ENCODE assay signal across 33 cellular contexts in genomic region chr15:60910202-60910601, GRCh38.
DNase-seq lines count a peak whose midpoint lies in the region; ATAC-seq, FAIRE-seq and TF ChIP-seq lines count a peak whose summit lies in the region.
"Had no signal": no experiment of that assay in that cellular context is flagged by ENCODE, and none has a peak within 500 bp of the region (broad histone marks: within the 10 kb centered on the region; RNA-seq: fewer than 3 reads in every experiment).

No MANE protein-coding gene starts in this region.

- no peak overlapping the region for H3K4ac ChIP-seq in H1 (replicated peaks; ENCODE audit: insufficient read length, low read depth, low read length)

- no peak overlapping the region for H2BK12ac ChIP-seq in H1 (ENCODE audit: low read depth, low read length)

- H2AFZ ChIP-seq in SK-N-SH (ENCODE audit: low read depth) (no peak overlapping the region), H1 (ENCODE audit: low read length) (no peak overlapping the region), hepatocyte (no peak overlapping the region)

- H3K9ac ChIP-seq in SK-N-SH, result no peak overlapping the region
- no peak overlapping the region for H3K9ac ChIP-seq in H1 (replicated peaks in 1 of 4; ENCODE audit: extremely low read depth in 1 of 4, low read depth in 3 of 4, low read length in 3 of 4)
- H3K9ac ChIP-seq: BLaER1; BLaER1 treated with 17β-estradiol and CSF1 and Interleukin-3, amounts not matched to agents 10 nM and 100 nM had no signal

- no peak overlapping the region for H3K18ac ChIP-seq in H1 (ENCODE audit: extremely low read depth, low read length)

- H3K56ac ChIP-seq in H1 (replicated peaks; ENCODE audit: insufficient read length, low read depth, low read length), result no peak overlapping the region

- H4K20me1 ChIP-seq in SK-N-SH (ENCODE audit: insufficient read depth) (no peaks in the 10 kb centered on the region), H1 (replicated peaks in 1 of 2; ENCODE audit: control insufficient read depth in 1 of 2, insufficient read depth in 2 of 2, low read length in 2 of 2) (no peaks in the 10 kb centered on the region), hepatocyte (ENCODE audit: insufficient read depth, poor library complexity, severe bottlenecking) (no peaks in the 10 kb centered on the region)
- H4K20me1 ChIP-seq: BLaER1; BLaER1 treated with 17β-estradiol and CSF1 and Interleukin-3, amounts not matched to agents 10 nM and 100 nM had no signal

- no peak overlapping the region for H3K14ac ChIP-seq in H1 (ENCODE audit: insufficient read length)

- H3K79me1 ChIP-seq in H1 (ENCODE audit: low read depth, low read length), result no peaks in the 10 kb centered on the region

- 37% methylated on average over 2 of the region's 2 CpGs for WGBS in SK-N-SH (ENCODE audit: low lambda C conversion rate)
- WGBS in H1 (ENCODE audit: extremely low coverage in 1 of 2, insufficient coverage in 1 of 2, insufficient read length in 1 of 2, insufficient replicate concordance in 2 of 2, low coverage in 1 of 2, low lambda C conversion rate in 2 of 2, missing lambda C conversion rate in 1 of 2), 2 experiments, result 87% methylated on average over 2 of the region's 2 CpGs; no CpG with 5 or more reads in 1 of the 2 experiments
- WGBS in hepatocyte (ENCODE audit: low lambda C conversion rate, missing lambda C conversion rate), result 72% methylated on average over 2 of the region's 2 CpGs

- H2BK5ac ChIP-seq in H1 (ENCODE audit: low read depth, low read length), result no peak overlapping the region

- H4K8ac ChIP-seq in H1 (ENCODE audit: extremely low read depth, insufficient read depth, low read length), result no peak overlapping the region

- H2AK5ac ChIP-seq in H1 (ENCODE audit: low read depth, low read length), result no peak overlapping the region

- DNase-seq in SK-N-SH, result no peak
- DNase-seq in H1 (ENCODE audit: low read depth in 1 of 2, low spot score in 2 of 2), result no peak
- no peak for DNase-seq in left lobe of liver (ENCODE audit: low spot score)
- DNase-seq in mucosa of gallbladder (ENCODE audit: low spot score), result no peak
- no peak for DNase-seq in hepatocyte (ENCODE audit: low spot score)
- DNase-seq: 8988T; ACHN; AML-193; BE2C; C1 segment of cervical spinal cord; Caco-2; Calu3; CD4-positive, alpha-beta memory T cell; CD4-positive, alpha-beta T cell; CD4-positive, CD25-positive, alpha-beta regulatory T cell; CD8-positive, alpha-beta memory T cell; CD8-positive, alpha-beta T cell; COR-L47; DMS 273 treated with DMSO at 0.1 percent for 48 hours; DMS153; DMS53; DMS79; DMS79 treated with DMSO at 0.1 percent for 48 hours; DND-41; EL had no signal

- TF ChIP-seq RAD21 in SK-N-SH (IDR thresholded peaks at IDR 0.05; ENCODE audit: low read length) (no peak; the same call in 1 of the 2 replicates), H1 (IDR thresholded peaks at IDR 0.05 in 1 of 2, conservative IDR thresholded peaks at IDR 0.05 in 1 of 2; ENCODE audit: low read depth in 2 of 2, low read length in 2 of 2) (no peak)

- no peak for TF ChIP-seq POLR2A in H1 (IDR thresholded peaks at IDR 0.05; ENCODE audit: control extremely low read depth in 1 of 2, low read depth in 2 of 2, low read length in 2 of 2)

- H3K4me2 ChIP-seq in SK-N-SH (no peak overlapping the region), H1 (ENCODE audit: insufficient read depth in 1 of 2, low read depth in 2 of 2, low read length in 2 of 2) (no peak overlapping the region), hepatocyte (no peak overlapping the region)
- H3K4me2 ChIP-seq: A549; BLaER1; BLaER1 treated with 17β-estradiol and CSF1 and Interleukin-3, amounts not matched to agents 10 nM and 100 nM had no signal

- peaks cover 0 to 18% of the 10 kb centered on the region in 2 experiments; a peak in 2 of 4 replicates for H3K4me1 ChIP-seq in SK-N-SH (ENCODE audit: control insufficient read depth in 1 of 2, insufficient read depth in 2 of 2, low read depth in 1 of 2, low read length in 1 of 2)
- H3K4me1 ChIP-seq in H1 (replicated peaks in 1 of 4; ENCODE audit: control insufficient read depth in 3 of 4, insufficient read depth in 4 of 4, low read length in 3 of 4), result peaks cover 0 to 5% (median 4%) of the 10 kb centered on the region in 4 experiments; a peak in 4 of 7 replicates
- H3K4me1 ChIP-seq in hepatocyte (ENCODE audit: insufficient read depth), result no peaks in the 10 kb centered on the region
- H3K4me1 ChIP-seq: A549, Caco-2 had no signal

- no peak overlapping the region for H3K4me3 ChIP-seq in SK-N-SH (ENCODE audit: low read depth in 2 of 2, low read length in 1 of 2)
- H3K4me3 ChIP-seq in H1 (ENCODE audit: extremely low read depth in 1 of 4, insufficient read depth in 2 of 4, low read depth in 3 of 4, low read length in 4 of 4), result no peak overlapping the region
- H3K4me3 ChIP-seq in hepatocyte, result no peak overlapping the region
- H3K4me3 ChIP-seq: A549; BLaER1; BLaER1 treated with 17β-estradiol and CSF1 and Interleukin-3, amounts not matched to agents 10 nM and 100 nM had no signal

- H3K27me3 ChIP-seq in SK-N-SH (ENCODE audit: insufficient read depth) (no peaks in the 10 kb centered on the region), H1 (replicated peaks in 1 of 4; ENCODE audit: control insufficient read depth in 3 of 4, extremely low read depth in 1 of 4, insufficient read depth in 3 of 4, low read length in 3 of 4) (no peaks in the 10 kb centered on the region), hepatocyte (no peaks in the 10 kb centered on the region)
- H3K27me3 ChIP-seq: BE2C; BLaER1; BLaER1 treated with 17β-estradiol and CSF1 and Interleukin-3, amounts not matched to agents 10 nM and 100 nM had no signal

- H4K91ac ChIP-seq in H1 (replicated peaks; ENCODE audit: insufficient read length, low read length), result peak overlapping the region; percentile 25

- POLR2A ChIA-PET in SK-N-SH (lab: Yijun Ruan, JAX), result no interaction called here
- POLR2A ChIA-PET in H1 (lab: Charles Lee; ENCODE audit: partially characterized antibody), result no interaction called here

- no peak overlapping the region for H4K5ac ChIP-seq in H1 (ENCODE audit: insufficient read length, low read depth, low read length)

- CTCF ChIA-PET in SK-N-SH (lab: Yijun Ruan, JAX) (no interaction called here), H1 (lab: Charles Lee; ENCODE audit: partially characterized antibody) (no interaction called here)

- TF ChIP-seq CTCF in SK-N-SH (IDR thresholded peaks at IDR 0.05), result no peak
- no peak for TF ChIP-seq CTCF in H1 (IDR thresholded peaks at IDR 0.05; ENCODE audit: control extremely low read depth in 1 of 3, insufficient read depth in 1 of 3, low read depth in 1 of 3, low read length in 3 of 3)
- no peak for TF ChIP-seq CTCF in hepatocyte (IDR thresholded peaks at IDR 0.05; ENCODE audit: poor library complexity)

- no peak overlapping the region for H2BK120ac ChIP-seq in H1 (replicated peaks; ENCODE audit: low read depth, low read length)

- H3K27ac ChIP-seq in SK-N-SH (ENCODE audit: low read depth in 2 of 2, low read length in 1 of 2) (peak overlapping the region in 1 of 2 experiments; percentile 62; a peak in 1 of 4 replicates), H1 (ENCODE audit: low read depth, low read length) (no peak overlapping the region), hepatocyte (no peak overlapping the region)
- H3K27ac ChIP-seq: 22Rv1; A549; BLaER1; BLaER1 treated with 17β-estradiol and CSF1 and Interleukin-3, amounts not matched to agents 10 nM and 100 nM; C4-2B had no signal

- no peak overlapping the region for H3K23ac ChIP-seq in H1 (ENCODE audit: insufficient read length)

- no peaks in the 10 kb centered on the region for H3K9me2 ChIP-seq in SK-N-SH
- no peaks in the 10 kb centered on the region for H3K9me2 ChIP-seq in hepatocyte (replicated peaks; ENCODE audit: insufficient read depth)

- H3F3A ChIP-seq in SK-N-SH (replicated peaks; ENCODE audit: insufficient read depth), result no peaks in the 10 kb centered on the region

- H3K36me3 ChIP-seq in SK-N-SH (replicated peaks in 1 of 2; ENCODE audit: control insufficient read depth in 1 of 2, insufficient read depth in 2 of 2, low read length in 1 of 2) (no peaks in the 10 kb centered on the region), H1 (ENCODE audit: control insufficient read depth in 2 of 4, insufficient read depth in 4 of 4, low read length in 3 of 4) (no peaks in the 10 kb centered on the region), hepatocyte (replicated peaks; ENCODE audit: insufficient read depth, low read depth) (no peaks in the 10 kb centered on the region)
- H3K36me3 ChIP-seq: BE2C; BLaER1; BLaER1 treated with 17β-estradiol and CSF1 and Interleukin-3, amounts not matched to agents 10 nM and 100 nM had no signal

- H3K23me2 ChIP-seq in H1 (ENCODE audit: low read depth, low read length), result no peaks in the 10 kb centered on the region

- peak in 1 of 2 experiments; percentile 74; a peak in 2 of 4 replicates for TF ChIP-seq EP300 in SK-N-SH (IDR thresholded peaks at IDR 0.05; ENCODE audit: borderline replicate concordance in 1 of 2, low read depth in 1 of 2, low read length in 1 of 2)
- TF ChIP-seq EP300 in H1 (IDR thresholded peaks at IDR 0.05; ENCODE audit: borderline replicate concordance in 1 of 2, low read depth in 2 of 2, low read length in 2 of 2), result no peak

- H2BK15ac ChIP-seq in H1 (ENCODE audit: low read length), result no peak overlapping the region

- ATAC-seq in SK-N-SH treated with all-trans-retinoic acid at 6 μM for 48 hours (no peak), left lobe of liver (no peak)
- ATAC-seq: A549; CD8-positive, alpha-beta T cell had no signal

- H3K9me3 ChIP-seq in SK-N-SH (no peaks in the 10 kb centered on the region), H1 (ENCODE audit: insufficient read depth in 2 of 2, low read depth in 1 of 2, low read length in 1 of 2) (no peaks in the 10 kb centered on the region), hepatocyte (ENCODE audit: low read depth) (no peaks in the 10 kb centered on the region)
- H3K9me3 ChIP-seq: A549, BE2C had no signal

- H3K79me2 ChIP-seq in SK-N-SH (ENCODE audit: insufficient read depth) (no peaks in the 10 kb centered on the region), H1 (ENCODE audit: control insufficient read depth in 1 of 2, insufficient read depth in 2 of 2, low read length in 2 of 2) (no peaks in the 10 kb centered on the region), hepatocyte (no peaks in the 10 kb centered on the region)

- FAIRE-seq in H1 (lab: Jason Lieb, UNC), result no peak
- FAIRE-seq: A204.1, A549, D721Med had no signal

- no peak overlapping the region for H2BK20ac ChIP-seq in H1 (ENCODE audit: low read length)

TF ChIP-seq in SK-N-SH, 30 proteins besides CTCF, POLR2A, EP300 and RAD21 (continues in another document):
- no peak for TF ChIP-seq FOXJ3 (CRISPR knock-in tag; IDR thresholded peaks at IDR 0.05)

TF ChIP-seq in SK-N-SH treated with all-trans-retinoic acid at 6 μM for 48 hours, 23 proteins besides CTCF, POLR2A, EP300 and RAD21:
- TF ChIP-seq TCF4 (CRISPR knock-in tag; IDR thresholded peaks at IDR 0.05; ENCODE audit: borderline replicate concordance) (peak; percentile 59; the same call in 1 of the 2 replicates), ZNF8 (CRISPR knock-in tag; IDR thresholded peaks at IDR 0.05) (no peak)
TF ChIP-seq in SK-N-SH treated with all-trans-retinoic acid at 6 μM for 48 hours: peak in this region for 1.

TF ChIP-seq in H1, 55 proteins besides CTCF, POLR2A, EP300 and RAD21 (continues in another document):
- TF ChIP-seq HDAC2 (IDR thresholded peaks at IDR 0.05; ENCODE audit: borderline replicate concordance in 1 of 2, low read depth in 2 of 2, low read length in 2 of 2) (no peak), ASH2L (IDR thresholded peaks at IDR 0.05; ENCODE audit: low read length) (no peak), SP2 (IDR thresholded peaks at IDR 0.05; ENCODE audit: low read length) (no peak), GTF2F1 (IDR thresholded peaks at IDR 0.05; ENCODE audit: borderline replicate concordance, low read depth, low read length) (no peak)

Comparison
In these comparisons a context has a peak if more than half of its experiments do, and no peak if none do; other contexts are left out.
1. Of the 17 proteins assayed by ChIP-seq in both H1 and SK-N-SH: peak only in H1: none; only in SK-N-SH: TCF12; in both: none; in neither: 15; mixed calls (peak in some experiments, not most) for 1.